Comparison of ENCODE assay signal across 21 cellular contexts in genomic region chr1:75797606-75798216, GRCh38. TPM values are rescaled to one million over a fixed set of nuclear protein-coding genes. Genes with fewer than 3 reads are reported as not detected.
DNase-seq lines count a peak whose midpoint lies in the region; ATAC-seq and TF ChIP-seq lines count a peak whose summit lies in the region.
"Had no signal": no experiment of that assay in that cellular context is flagged by ENCODE, and none has a peak within 500 bp of the region (broad histone marks: within the 10 kb centered on the region; RNA-seq: fewer than 3 reads in every experiment).

No MANE protein-coding gene starts in this region.

- peaks cover 21 to 44% of the 10 kb centered on the region in 2 experiments for H3K36me3 ChIP-seq in HEK293 (ENCODE audit: control insufficient read depth in 2 of 2, insufficient read depth in 1 of 2, low read length in 2 of 2)
- H3K36me3 ChIP-seq in adipocyte (ENCODE audit: control insufficient read depth, insufficient read depth, low read length, severe bottlenecking), result peaks cover 42% of the 10 kb centered on the region

- H3K27ac ChIP-seq in HEK293 (ENCODE audit: extremely low read depth, low read depth, low read length), result no peak overlapping the region
- H3K27ac ChIP-seq: C4-2B, colonic mucosa, HL-60, pancreas, skin epidermis had no signal

- H3K27ac Mint-ChIP-seq in activated T-cell treated with anti-CD3 and anti-CD28 coated beads, Interleukin-2, amount 50 U/mL, for 24 hours, result peak overlapping the region; percentile 51
- peak overlapping the region; percentile 39 for H3K27ac Mint-ChIP-seq in progenitor cell of endocrine pancreas

- H3K27me3 Mint-ChIP-seq in activated T-cell treated with anti-CD3 and anti-CD28 coated beads, Interleukin-2, amount 50 U/mL, for 24 hours, result no peaks in the 10 kb centered on the region
- H3K27me3 Mint-ChIP-seq in activated T-cell treated with anti-CD3 and anti-CD28 coated beads, Interleukin-2, amount 50 U/mL, for 4 hours (ENCODE audit: low read depth), result no peaks in the 10 kb centered on the region
- H3K27me3 Mint-ChIP-seq in progenitor cell of endocrine pancreas, result no peaks in the 10 kb centered on the region
- H3K27me3 Mint-ChIP-seq: activated CD4-positive, alpha-beta T cell treated with anti-CD3 and anti-CD28 coated beads for 36 hours; brain had no signal

- no peak for ATAC-seq in activated T-cell treated with anti-CD3 and anti-CD28 coated beads, Interleukin-2, amount 50 U/mL, for 4 hours
- no peak for ATAC-seq in GM21717 (IDR thresholded peaks at IDR 0.05; ENCODE audit: unreplicated experiment)

- no peak overlapping the region for H3K9ac ChIP-seq in adipocyte (ENCODE audit: low read length)

- H3K4me3 ChIP-seq in HEK293 (ENCODE audit: low read depth, low read length), result no peak overlapping the region
- H3K4me3 ChIP-seq in adipocyte (ENCODE audit: low read length), result no peak overlapping the region
- H3K4me3 ChIP-seq: colonic mucosa, pancreas, skin epidermis had no signal

- TF ChIP-seq CTCF in HEK293 (tag by site-specific recombination; IDR thresholded peaks at IDR 0.05) (no peak), progenitor cell of endocrine pancreas (IDR thresholded peaks at IDR 0.05; ENCODE audit: unreplicated experiment) (no peak)

- CTCF ChIA-PET in HEK293 (lab: Yijun Ruan, JAX), result interaction anchor here (0.6 kb wide), 1 partner anchor 554 kb away, joined by 3 read pairs; no protein-coding TSS in a partner anchor

- no peaks in the 10 kb centered on the region for H3K9me3 Mint-ChIP-seq in activated T-cell treated with anti-CD3 and anti-CD28 coated beads, Interleukin-2, amount 50 U/mL, for 24 hours
- H3K9me3 Mint-ChIP-seq in activated T-cell treated with anti-CD3 and anti-CD28 coated beads, Interleukin-2, amount 50 U/mL, for 4 hours, result no peaks in the 10 kb centered on the region
- no peaks in the 10 kb centered on the region for H3K9me3 Mint-ChIP-seq in progenitor cell of endocrine pancreas (ENCODE audit: low read depth)
- H3K9me3 Mint-ChIP-seq: brain had no signal

- POLR2A ChIA-PET in HEK293 (lab: Yijun Ruan, JAX), result interaction anchor here (1.5 kb wide), 1 partner anchor 10 kb away, joined by 4 read pairs; no protein-coding TSS in a partner anchor

- DNase-seq in activated T-cell treated with anti-CD3 and anti-CD28 coated beads, Interleukin-2, amount 50 U/mL, for 24 hours, result peak; percentile 38
- no peak for DNase-seq in activated T-cell treated with anti-CD3 and anti-CD28 coated beads, Interleukin-2, amount 50 U/mL, for 4 hours
- DNase-seq in adipocyte (ENCODE audit: low read depth), result peak; percentile 23
- DNase-seq in progenitor cell of endocrine pancreas (ENCODE audit: low spot score, unreplicated experiment), result no peak
- DNase-seq in OCI-M1 (lab: John Stamatoyannopoulos, UW), result no peak
- no peak for DNase-seq in posterior cingulate gyrus
- DNase-seq: ACHN, colonic mucosa, HCEC 1CT, NCI-H1694 treated with DMSO at 0.1 percent for 48 hours, NCI-H774, PC-3, T-helper 9 cell had no signal

- H3K9me3 ChIP-seq in HEK293 (ENCODE audit: control insufficient read depth, insufficient read depth, low read depth, low read length), result no peaks in the 10 kb centered on the region
- H3K9me3 ChIP-seq in adipocyte (ENCODE audit: control insufficient read depth, low read length), result no peaks in the 10 kb centered on the region
- H3K9me3 ChIP-seq: colonic mucosa, pancreas had no signal

- peaks cover 67% of the 10 kb centered on the region for H3K36me3 Mint-ChIP-seq in activated T-cell treated with anti-CD3 and anti-CD28 coated beads, Interleukin-2, amount 50 U/mL, for 24 hours (ENCODE audit: low read depth)
- peaks cover 32% of the 10 kb centered on the region for H3K36me3 Mint-ChIP-seq in activated T-cell treated with anti-CD3 and anti-CD28 coated beads, Interleukin-2, amount 50 U/mL, for 4 hours (ENCODE audit: insufficient read depth)
- H3K36me3 Mint-ChIP-seq in progenitor cell of endocrine pancreas (ENCODE audit: insufficient read depth), result peaks cover 30% of the 10 kb centered on the region

- H3K4me1 Mint-ChIP-seq in activated T-cell treated with anti-CD3 and anti-CD28 coated beads, Interleukin-2, amount 50 U/mL, for 24 hours (ENCODE audit: low read depth), result peaks cover 17% of the 10 kb centered on the region
- peaks cover 4% of the 10 kb centered on the region for H3K4me1 Mint-ChIP-seq in activated T-cell treated with anti-CD3 and anti-CD28 coated beads, Interleukin-2, amount 50 U/mL, for 4 hours (ENCODE audit: low read depth)
- no peaks in the 10 kb centered on the region for H3K4me1 Mint-ChIP-seq in progenitor cell of endocrine pancreas (ENCODE audit: low read depth)
- H3K4me1 Mint-ChIP-seq: brain had no signal

- H3K4me1 ChIP-seq in HEK293 (ENCODE audit: control insufficient read depth, insufficient read depth, low read length), result no peaks in the 10 kb centered on the region
- peaks cover 2% of the 10 kb centered on the region for H3K4me1 ChIP-seq in adipocyte (ENCODE audit: control insufficient read depth, insufficient read depth, low read length)
- H3K4me1 ChIP-seq: colonic mucosa, pancreas had no signal

- intact Hi-C loops in posterior cingulate gyrus (cut with DNase I), result no loop called here

- no peaks in the 10 kb centered on the region for H3K27me3 ChIP-seq in adipocyte (replicated peaks; ENCODE audit: control insufficient read depth, insufficient read depth, low read length)
- H3K27me3 ChIP-seq: colonic mucosa, pancreas had no signal

- no peak overlapping the region for H3K4me3 Mint-ChIP-seq in activated T-cell treated with anti-CD3 and anti-CD28 coated beads, Interleukin-2, amount 50 U/mL, for 24 hours
- H3K4me3 Mint-ChIP-seq in activated T-cell treated with anti-CD3 and anti-CD28 coated beads, Interleukin-2, amount 50 U/mL, for 4 hours, result no peak overlapping the region
- no peak overlapping the region for H3K4me3 Mint-ChIP-seq in progenitor cell of endocrine pancreas (ENCODE audit: low read depth)
- H3K4me3 Mint-ChIP-seq: brain had no signal

TF ChIP-seq in HEK293, 187 proteins besides CTCF, POLR2A, EP300 and RAD21:
- TF ChIP-seq ZNF529 (tag by site-specific recombination; IDR thresholded peaks at IDR 0.05; ENCODE audit: insufficient replicate concordance) (no peak), ZNF148 (tag by site-specific recombination; IDR thresholded peaks at IDR 0.05; ENCODE audit: borderline replicate concordance) (no peak), EGR2 (tag by site-specific recombination; IDR thresholded peaks at IDR 0.05; ENCODE audit: low read depth) (0 out of 2 replicates have a peak, but pooled peaks have one; percentile 12), ZFP37 (tag by site-specific recombination; IDR thresholded peaks at IDR 0.05) (no peak)
TF ChIP-seq in HEK293: peak in this region for 1.

RNA-seq across cellular contexts. Expression of gene MSH4, which starts 1.0 kb away (rescaled TPM):
- under 1 TPM; 0.28 to 0.45 (median 0.41) TPM for total RNA-seq in activated T-cell treated with anti-CD3 and anti-CD28 coated beads, Interleukin-2, amount 50 U/mL, for 4 hours
- 0.55 and 0.57 TPM in 2 replicates for total RNA-seq in progenitor cell of endocrine pancreas
- total RNA-seq: PC-3 had no signal

RNA-seq across cellular contexts. Expression of gene RABGGTB, which starts 11.7 kb away (rescaled TPM):
- 100 to 1,000 TPM; 292 to 334 (median 324) TPM for total RNA-seq in activated T-cell treated with anti-CD3 and anti-CD28 coated beads, Interleukin-2, amount 50 U/mL, for 4 hours
- total RNA-seq in progenitor cell of endocrine pancreas, result 86.4 and 98.5 TPM in 2 replicates

Comparison
In these comparisons a context has a peak if more than half of its experiments do, and no peak if none do; other contexts are left out.
1. DNase-seq: peak in activated T-cell treated with anti-CD3 and anti-CD28 coated beads, Interleukin-2, amount 50 U/mL, for 24 hours (single experiment) and adipocyte (single experiment); none in activated T-cell treated with anti-CD3 and anti-CD28 coated beads, Interleukin-2, amount 50 U/mL, for 4 hours (single experiment), progenitor cell of endocrine pancreas (single experiment), OCI-M1 (single experiment) and posterior cingulate gyrus (0 of 10).